Comparison of ENCODE assay signal across 11 cellular contexts in genomic region chr9:27489087-27489876, GRCh38. TPM values are rescaled to one million over a fixed set of nuclear protein-coding genes. Genes with fewer than 3 reads are reported as not detected.
DNase-seq lines count a peak whose midpoint lies in the region; ATAC-seq and TF ChIP-seq lines count a peak whose summit lies in the region.
"Had no signal": no experiment of that assay in that cellular context is flagged by ENCODE, and none has a peak within 500 bp of the region (broad histone marks: within the 10 kb centered on the region; RNA-seq: fewer than 3 reads in every experiment).

No MANE protein-coding gene starts in this region.

- H3K27me3 Mint-ChIP-seq in WTC11 (ENCODE audit: low read depth), result no peaks in the 10 kb centered on the region
- no peaks in the 10 kb centered on the region for H3K27me3 Mint-ChIP-seq in immature natural killer cell (ENCODE audit: low read depth in 3 of 3)

- H3K4me3 Mint-ChIP-seq in WTC11 (no peak overlapping the region), immature natural killer cell (no peak overlapping the region)
- H3K4me3 Mint-ChIP-seq: activated T-cell treated with anti-CD3 and anti-CD28 coated beads, Interleukin-2, amount 50 U/mL, for 72 hours had no signal

- TF ChIP-seq CTCF in WTC11 (IDR thresholded peaks at IDR 0.05), result no peak

- POLR2A ChIA-PET in WTC11 (lab: Charles Lee), result interaction anchor here (1.4 kb wide), 1 partner anchor 47 kb away, joined by 3 read pairs; no protein-coding TSS in a partner anchor

- H3K27ac Mint-ChIP-seq in WTC11 (peak overlapping the region; percentile 60), immature natural killer cell (no peak overlapping the region)
- H3K27ac Mint-ChIP-seq: activated T-cell treated with anti-CD3 and anti-CD28 coated beads, Interleukin-2, amount 50 U/mL, for 72 hours had no signal

- peak; percentile 77 for ATAC-seq in GM19351 (IDR thresholded peaks at IDR 0.05; ENCODE audit: unreplicated experiment)
- peak; percentile 76 for ATAC-seq in HG02970 (IDR thresholded peaks at IDR 0.05; ENCODE audit: low FRiP score, unreplicated experiment)
- ATAC-seq in WTC11, result peak; percentile 49
- ATAC-seq: activated T-cell treated with anti-CD3 and anti-CD28 coated beads, Interleukin-2, amount 50 U/mL, for 72 hours had no signal

- DNase-seq in COLO829 (ENCODE audit: low spot score) (peak; percentile 8), WTC11 (ENCODE audit: low spot score) (no peak), Ammon's horn (ENCODE audit: low spot score) (no peak), NCI-H2029 (lab: John Stamatoyannopoulos, UW) (no peak), immature natural killer cell (no peak), NCI-H2171 treated with DMSO at 0.1 percent for 48 hours (lab: John Stamatoyannopoulos, UW) (no peak)
- DNase-seq: activated T-cell treated with anti-CD3 and anti-CD28 coated beads, Interleukin-2, amount 50 U/mL, for 72 hours had no signal

- H3K36me3 Mint-ChIP-seq in WTC11 (peaks cover 25% of the 10 kb centered on the region), immature natural killer cell (no peaks in the 10 kb centered on the region)

- peaks cover 52% of the 10 kb centered on the region for H3K4me1 Mint-ChIP-seq in WTC11
- H3K4me1 Mint-ChIP-seq in immature natural killer cell, result peaks cover 21 to 28% of the 10 kb centered on the region in 2 donors

- CTCF ChIA-PET in WTC11 (lab: Charles Lee), result interaction anchor here (0.5 to 3.0 kb wide), 8 partner anchors 34 to 163 kb away, joined by 3 to 12 read pairs (median 4); partner anchors contain the start of gene MOB3B

- H3K9me3 Mint-ChIP-seq in WTC11 (peaks cover 17% of the 10 kb centered on the region), immature natural killer cell (peaks cover 0 to 4% (median 2%) of the 10 kb centered on the region in 6 donors)

TF ChIP-seq in WTC11, 78 proteins besides CTCF, POLR2A, EP300 and RAD21:
- TF ChIP-seq MAX (CRISPR knock-in tag; IDR thresholded peaks at IDR 0.05) (no peak), PREB (CRISPR knock-in tag; IDR thresholded peaks at IDR 0.05; ENCODE audit: borderline replicate concordance) (no peak), ZBTB43 (CRISPR knock-in tag; IDR thresholded peaks at IDR 0.05) (no peak), AFF4 (CRISPR knock-in tag; IDR thresholded peaks at IDR 0.05; ENCODE audit: borderline replicate concordance) (no peak), CREM (CRISPR knock-in tag; IDR thresholded peaks at IDR 0.05) (no peak), JUN (CRISPR knock-in tag; IDR thresholded peaks at IDR 0.05) (no peak), TCF7 (CRISPR knock-in tag; IDR thresholded peaks at IDR 0.05; ENCODE audit: low read depth) (no peak), ZNF138 (CRISPR knock-in tag; conservative IDR thresholded peaks at IDR 0.05) (no peak), ZNF671 (CRISPR knock-in tag; IDR thresholded peaks at IDR 0.05) (no peak), MXD4 (CRISPR knock-in tag; IDR thresholded peaks at IDR 0.05; ENCODE audit: borderline replicate concordance) (no peak), E2F4 (CRISPR knock-in tag; IDR thresholded peaks at IDR 0.05; ENCODE audit: borderline replicate concordance, low read depth) (no peak), E2F5 (CRISPR knock-in tag; IDR thresholded peaks at IDR 0.05) (no peak)
TF ChIP-seq in WTC11: peak in this region for 0.

RNA-seq across cellular contexts. Expression of gene IFNK, which starts 34.8 kb away (rescaled TPM):
- not detected in 3 replicates for total RNA-seq in WTC11 (2021)
- not detected for polyA plus RNA-seq in immature natural killer cell
- total RNA-seq: activated T-cell treated with anti-CD3 and anti-CD28 coated beads, Interleukin-2, amount 50 U/mL, for 72 hours had no signal
- polyA plus RNA-seq: BJ, esophagus had no signal

RNA-seq across cellular contexts. Expression of gene MOB3B, which starts 40.3 kb away (rescaled TPM):
- 18.9 to 25.1 TPM (median 20.9 TPM) in 3 replicates for total RNA-seq in WTC11 (2021)
- polyA plus RNA-seq in immature natural killer cell, result under 1 TPM in 2 of 3 donors, not detected in 1; 0.03 to 0.27 TPM
